Comparison of ENCODE assay signal across 12 cellular contexts in the genomic region with DNA sequence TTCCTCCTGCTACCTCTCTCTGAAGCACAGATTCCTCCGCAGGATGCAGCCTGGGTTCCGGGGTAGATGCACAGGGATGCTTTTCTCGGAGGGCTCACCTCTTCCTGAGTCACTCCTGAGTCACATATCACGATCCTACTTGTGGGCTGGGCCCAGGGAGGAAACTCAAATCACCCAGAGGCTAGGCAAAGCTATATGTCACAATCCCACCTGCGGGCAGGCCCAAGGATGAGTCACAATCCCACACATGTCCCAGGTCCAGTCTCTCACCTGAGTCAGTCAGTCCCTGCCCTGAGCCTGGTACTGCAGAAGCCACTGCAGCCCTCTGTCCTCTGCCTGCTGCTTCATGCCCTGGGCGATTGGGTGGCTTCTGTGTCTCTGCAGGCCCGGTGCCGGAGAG.
"Had no signal": no experiment of that assay in that cellular context is flagged by ENCODE, and none has a peak within 500 bp of the region (broad histone marks: within the 10 kb centered on the region; RNA-seq: fewer than 3 reads in every experiment).

No MANE protein-coding gene starts in this region.

- H3K4me3 Mint-ChIP-seq: activated CD4-positive, alpha-beta memory T cell treated with anti-CD3 and anti-CD28 coated beads for 36 hours; activated naive CD8-positive, alpha-beta T cell treated with anti-CD3 and anti-CD28 coated beads, Interleukin-2, amount 50 U/mL, for 24 hours; activated T-cell treated with anti-CD3 and anti-CD28 coated beads, Interleukin-2, amount 50 U/mL, for 72 hours; naive thymus-derived CD4-positive, alpha-beta T cell; T-helper 2 cell treated with Interferon-gamma antibody and Interleukin-4, amounts not matched to agents 5 μg/mL and 100 μg/mL, for 36 hours had no signal

- H3K27me3 Mint-ChIP-seq: activated CD4-positive, alpha-beta memory T cell treated with anti-CD3 and anti-CD28 coated beads for 36 hours had no signal

- H3K36me3 ChIP-seq: ascending aorta, cardiac muscle cell, gastroesophageal sphincter, lower lobe of right lung had no signal

- ATAC-seq: activated naive CD8-positive, alpha-beta T cell treated with anti-CD3 and anti-CD28 coated beads, Interleukin-2, amount 50 U/mL, for 24 hours; gastroesophageal sphincter; naive thymus-derived CD4-positive, alpha-beta T cell; right cardiac atrium had no signal

- H3K9me3 Mint-ChIP-seq: activated CD4-positive, alpha-beta memory T cell treated with anti-CD3 and anti-CD28 coated beads for 36 hours; activated naive CD8-positive, alpha-beta T cell treated with anti-CD3 and anti-CD28 coated beads, Interleukin-2, amount 50 U/mL, for 24 hours; T-helper 2 cell treated with Interferon-gamma antibody and Interleukin-4, amounts not matched to agents 5 μg/mL and 100 μg/mL, for 36 hours had no signal

- H3K4me1 ChIP-seq: gastroesophageal sphincter, lower lobe of right lung had no signal

- H3K27me3 ChIP-seq: ascending aorta, gastroesophageal sphincter had no signal

- H3K4me3 ChIP-seq: ascending aorta, cardiac muscle cell, gastroesophageal sphincter, lower lobe of right lung had no signal

- DNase-seq: activated CD4-positive, alpha-beta memory T cell treated with anti-CD3 and anti-CD28 coated beads for 36 hours; activated naive CD8-positive, alpha-beta T cell treated with anti-CD3 and anti-CD28 coated beads, Interleukin-2, amount 50 U/mL, for 24 hours; activated T-cell treated with anti-CD3 and anti-CD28 coated beads, Interleukin-2, amount 50 U/mL, for 72 hours; lower lobe of right lung; naive thymus-derived CD4-positive, alpha-beta T cell; right cardiac atrium; small intestine had no signal

- H3K27ac Mint-ChIP-seq: activated CD4-positive, alpha-beta memory T cell treated with anti-CD3 and anti-CD28 coated beads for 36 hours; activated naive CD8-positive, alpha-beta T cell treated with anti-CD3 and anti-CD28 coated beads, Interleukin-2, amount 50 U/mL, for 24 hours; activated T-cell treated with anti-CD3 and anti-CD28 coated beads, Interleukin-2, amount 50 U/mL, for 72 hours; naive thymus-derived CD4-positive, alpha-beta T cell; progenitor cell of endocrine pancreas; T-helper 2 cell treated with Interferon-gamma antibody and Interleukin-4, amounts not matched to agents 5 μg/mL and 100 μg/mL, for 36 hours had no signal

- H3K36me3 Mint-ChIP-seq: activated CD4-positive, alpha-beta memory T cell treated with anti-CD3 and anti-CD28 coated beads for 36 hours; naive thymus-derived CD4-positive, alpha-beta T cell had no signal

- H3K27ac ChIP-seq: ascending aorta, cardiac muscle cell, gastroesophageal sphincter, lower lobe of right lung had no signal

- H3K4me1 Mint-ChIP-seq: activated naive CD8-positive, alpha-beta T cell treated with anti-CD3 and anti-CD28 coated beads, Interleukin-2, amount 50 U/mL, for 24 hours had no signal

- H3K9me3 ChIP-seq: ascending aorta, lower lobe of right lung had no signal
